In the genomic region with DNA sequence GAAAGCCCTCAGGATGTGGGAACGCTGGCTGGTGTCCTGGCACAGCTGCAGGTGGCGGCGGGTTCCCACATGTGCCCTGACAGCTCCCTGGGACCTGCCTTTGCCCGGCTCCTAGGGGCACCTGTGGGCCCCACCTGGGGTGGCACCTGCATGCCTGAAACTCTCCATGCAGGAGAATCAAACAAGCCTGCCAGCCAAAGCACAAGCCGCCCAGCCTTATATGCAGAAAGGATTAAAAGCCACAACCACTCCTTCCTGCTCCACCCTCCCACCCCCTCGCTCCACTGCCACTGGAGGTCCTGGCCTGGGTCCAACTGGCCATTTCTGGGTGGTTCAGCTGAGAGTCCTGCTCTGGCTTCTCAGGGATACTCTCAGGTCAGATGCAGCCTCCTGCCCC, we compare ENCODE assay signal across 19 cellular contexts. TPM values are rescaled to one million over a fixed set of nuclear protein-coding genes. Genes with fewer than 3 reads are reported as not detected.
DNase-seq lines count a peak whose midpoint lies in the region; ATAC-seq and TF ChIP-seq lines count a peak whose summit lies in the region.
"Had no signal": no experiment of that assay in that cellular context is flagged by ENCODE, and none has a peak within 500 bp of the region (broad histone marks: within the 10 kb centered on the region; RNA-seq: fewer than 3 reads in every experiment).

No MANE protein-coding gene starts in this region.

- H3K27me3 ChIP-seq in BLaER1 treated with 17β-estradiol and CSF1 and Interleukin-3, amounts not matched to agents 10 nM and 100 nM: no peaks in the 10 kb centered on the region
- H3K27me3 ChIP-seq in RWPE2 (ENCODE audit: insufficient read depth, poor library complexity, severe bottlenecking) (no peaks in the 10 kb centered on the region), right atrium auricular region (no peaks in the 10 kb centered on the region)
- H3K27me3 ChIP-seq: adrenal gland, Peyer's patch, suprapubic skin had no signal

- H3K4me3 ChIP-seq in BLaER1 treated with 17β-estradiol and CSF1 and Interleukin-3, amounts not matched to agents 10 nM and 100 nM: no peak overlapping the region
- H3K4me3 ChIP-seq in RWPE2 (ENCODE audit: severe bottlenecking): no peak overlapping the region
- no peak overlapping the region for H3K4me3 ChIP-seq in right atrium auricular region
- H3K4me3 ChIP-seq: adrenal gland, Peyer's patch, suprapubic skin had no signal

- TF ChIP-seq CTCF in RWPE2 (IDR thresholded peaks at IDR 0.05; ENCODE audit: poor library complexity, severe bottlenecking): no peak
- TF ChIP-seq CTCF in right atrium auricular region (IDR thresholded peaks at IDR 0.05): no peak

- no peak overlapping the region for H3K27ac ChIP-seq in BLaER1 treated with 17β-estradiol and CSF1 and Interleukin-3, amounts not matched to agents 10 nM and 100 nM
- H3K27ac ChIP-seq in RWPE2 (ENCODE audit: poor library complexity, severe bottlenecking) (no peak overlapping the region), right atrium auricular region (no peak overlapping the region)
- H3K27ac ChIP-seq: adrenal gland, Peyer's patch, suprapubic skin had no signal

- peaks cover 0 to 5% (median 4%) of the 10 kb centered on the region in 11 experiments; a peak in 7 of 22 replicates for H3K9me3 ChIP-seq in BLaER1 treated with 17β-estradiol and CSF1 and Interleukin-3, amounts not matched to agents 10 nM and 100 nM (replicated peaks in 1 of 11)
- H3K9me3 ChIP-seq in RWPE2 (ENCODE audit: severe bottlenecking): no peaks in the 10 kb centered on the region
- no peaks in the 10 kb centered on the region for H3K9me3 ChIP-seq in right atrium auricular region
- H3K9me3 ChIP-seq: adrenal gland, Peyer's patch, suprapubic skin had no signal

- no peak overlapping the region for H3K9ac ChIP-seq in BLaER1 treated with 17β-estradiol and CSF1 and Interleukin-3, amounts not matched to agents 10 nM and 100 nM

- intact Hi-C loops in left colon (cut with DNase I, micrococcal nuclease): no loop called here

- peak overlapping the region; percentile 36 to 80 (median 67) for H3K4me2 ChIP-seq in BLaER1 treated with 17β-estradiol and CSF1 and Interleukin-3, amounts not matched to agents 10 nM and 100 nM

- peaks cover 9 to 25% (median 14%) of the 10 kb centered on the region in 10 experiments for H3K4me1 ChIP-seq in BLaER1 treated with 17β-estradiol and CSF1 and Interleukin-3, amounts not matched to agents 10 nM and 100 nM
- H3K4me1 ChIP-seq in RWPE2 (ENCODE audit: insufficient read depth, poor library complexity, severe bottlenecking) (no peaks in the 10 kb centered on the region), right atrium auricular region (peaks cover 0 to 11% of the 10 kb centered on the region in 2 donors)
- H3K4me1 ChIP-seq: adrenal gland, Peyer's patch had no signal

- no peaks in the 10 kb centered on the region for H3K36me3 ChIP-seq in BLaER1 treated with 17β-estradiol and CSF1 and Interleukin-3, amounts not matched to agents 10 nM and 100 nM
- H3K36me3 ChIP-seq in RWPE2 (ENCODE audit: low read depth) (no peaks in the 10 kb centered on the region), right atrium auricular region (no peaks in the 10 kb centered on the region)
- H3K36me3 ChIP-seq: adrenal gland, Peyer's patch, suprapubic skin had no signal

- ATAC-seq in RWPE2 (ENCODE audit: low read depth) (no peak), left colon (peak; percentile 75), HG03439 (IDR thresholded peaks at IDR 0.05; ENCODE audit: unreplicated experiment) (no peak), GM21737 (IDR thresholded peaks at IDR 0.05; ENCODE audit: unreplicated experiment) (no peak)
- ATAC-seq: activated T-cell treated with anti-CD3 and anti-CD28 coated beads, Interleukin-2, amount 50 U/mL, for 4 hours had no signal

- no peaks in the 10 kb centered on the region for H4K20me1 ChIP-seq in BLaER1 treated with 17β-estradiol and CSF1 and Interleukin-3, amounts not matched to agents 10 nM and 100 nM

- peak; percentile 99 for DNase-seq in HT-29 (ENCODE audit: low spot score)
- peak; percentile 70 for DNase-seq in RWPE2 (ENCODE audit: low spot score)
- peak in 1 of 2 donors; percentile 68 for DNase-seq in left colon
- no peak for DNase-seq in T-helper 2 cell
- DNase-seq in right atrium auricular region (ENCODE audit: low spot score): no peak
- DNase-seq: activated T-cell treated with anti-CD3 and anti-CD28 coated beads, Interleukin-2, amount 50 U/mL, for 4 hours; adrenal gland; AML-193; GF-D8; glutamatergic neuron; NCI-H1048; NCI-H510A; Peyer's patch had no signal

RNA-seq across cellular contexts. Expression of gene TRPM1, which starts 18.1 kb away (rescaled TPM):
- not detected in 2 replicates for total RNA-seq in HT-29 (2014; rRNA removed; shearing (Covaris generic))
- not detected for total RNA-seq in left colon
- not detected for total RNA-seq in right atrium auricular region
- total RNA-seq: activated T-cell treated with anti-CD3 and anti-CD28 coated beads, Interleukin-2, amount 50 U/mL, for 4 hours; adrenal gland; cerebellum; kidney epithelial cell; Peyer's patch had no signal

Comparison
In these comparisons a context has a peak if more than half of its experiments do, and no peak if none do; other contexts are left out.
1. DNase-seq: peak in HT-29 (single experiment) and RWPE2 (single experiment); none in T-helper 2 cell (0 of 5) and right atrium auricular region (single experiment).